ENCODE assay signal across 18 cellular contexts in the genomic region with DNA sequence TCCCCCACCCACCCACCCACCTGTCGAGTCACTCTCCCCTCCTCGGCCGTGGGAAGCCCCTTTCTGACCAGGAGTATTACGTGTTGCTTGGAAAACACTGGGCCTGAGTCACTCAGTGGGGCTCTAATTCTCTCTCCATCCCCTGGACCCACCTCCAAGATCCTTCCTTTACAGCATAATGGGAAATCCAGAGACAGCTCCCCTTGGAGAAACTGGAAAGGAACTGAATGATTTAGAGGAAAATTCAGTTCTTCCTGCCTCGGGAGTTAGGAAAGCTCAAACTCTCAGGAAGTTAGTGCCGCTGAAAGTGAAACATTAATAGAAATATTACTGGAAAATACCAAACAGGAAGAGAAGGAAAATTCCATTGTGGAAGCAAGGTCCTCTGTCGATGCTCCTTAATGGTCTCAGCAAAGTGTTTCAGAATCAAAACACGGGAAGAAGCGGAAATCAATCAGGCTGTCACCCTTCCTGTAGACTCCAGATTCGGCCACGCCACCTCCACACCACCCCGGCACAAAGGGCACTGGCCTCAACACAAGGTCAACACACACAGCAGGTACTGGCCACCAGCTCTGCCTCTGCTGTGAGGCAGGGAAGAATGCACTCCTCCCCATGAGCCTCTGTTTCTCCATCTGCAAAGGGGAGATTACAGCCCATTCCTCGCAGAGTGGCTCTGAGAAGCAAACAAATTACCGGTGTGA. TPM values are rescaled to one million over a fixed set of nuclear protein-coding genes. Genes with fewer than 3 reads are reported as not detected.
DNase-seq lines count a peak whose midpoint lies in the region; ATAC-seq, FAIRE-seq and TF ChIP-seq lines count a peak whose summit lies in the region.
"Had no signal": no experiment of that assay in that cellular context is flagged by ENCODE, and none has a peak within 500 bp of the region (broad histone marks: within the 10 kb centered on the region; RNA-seq: fewer than 3 reads in every experiment).

No MANE protein-coding gene starts in this region.

- no peak overlapping the region for H3K27ac Mint-ChIP-seq in activated CD4-positive, alpha-beta T cell treated with anti-CD3 and anti-CD28 coated beads, Interleukin-2, amount 10 ng/mL, durations not matched to agents 7 days and 5 days
- H3K27ac Mint-ChIP-seq: activated T-cell treated with anti-CD3 and anti-CD28 coated beads, Interleukin-2, amount 50 U/mL, for 24 hours; dendritic cell treated with granulocyte-macrophage colony-stimulating factor and Interleukin-4, amounts not matched to agents 40 ng/mL and 50 ng/mL, for 4 days had no signal

- no peak overlapping the region for H4K8ac ChIP-seq in H1 (ENCODE audit: extremely low read depth, insufficient read depth, low read length)

- H2AFZ ChIP-seq in GM23248 (no peak overlapping the region), H1 (ENCODE audit: low read length) (no peak overlapping the region)
- H2AFZ ChIP-seq: PC-9 had no signal

- no peak overlapping the region for H2BK12ac ChIP-seq in H1 (ENCODE audit: low read depth, low read length)

- H3K9me2 ChIP-seq in GM23248 (ENCODE audit: insufficient read depth), result no peaks in the 10 kb centered on the region

- no peak overlapping the region for H2BK20ac ChIP-seq in H1 (ENCODE audit: low read length)

- no peak for FAIRE-seq in H1 (lab: Jason Lieb, UNC)
- no peak for FAIRE-seq in GM12892 (lab: Jason Lieb, UNC)

- H3F3A ChIP-seq in GM23248 (ENCODE audit: insufficient read depth), result peaks cover 4% of the 10 kb centered on the region; the same call in 1 of the 2 replicates

- no peak for TF ChIP-seq RAD21 in H1 (IDR thresholded peaks at IDR 0.05 in 1 of 2, conservative IDR thresholded peaks at IDR 0.05 in 1 of 2; ENCODE audit: low read depth in 2 of 2, low read length in 2 of 2)

- H2BK120ac ChIP-seq in H1 (replicated peaks; ENCODE audit: low read depth, low read length), result no peak overlapping the region

- H3K4me3 Mint-ChIP-seq in activated CD4-positive, alpha-beta T cell treated with anti-CD3 and anti-CD28 coated beads, Interleukin-2, amount 10 ng/mL, durations not matched to agents 7 days and 5 days, result no peak overlapping the region
- H3K4me3 Mint-ChIP-seq: activated T-cell treated with anti-CD3 and anti-CD28 coated beads, Interleukin-2, amount 50 U/mL, for 24 hours; dendritic cell treated with granulocyte-macrophage colony-stimulating factor and Interleukin-4, amounts not matched to agents 40 ng/mL and 50 ng/mL, for 4 days had no signal

- ATAC-seq in left lobe of liver, result peak; percentile 85
- no peak for ATAC-seq in HG02763 (IDR thresholded peaks at IDR 0.05; ENCODE audit: unreplicated experiment)
- ATAC-seq: foreskin keratinocyte had no signal

- no peak overlapping the region for H4K91ac ChIP-seq in H1 (replicated peaks; ENCODE audit: insufficient read length, low read length)

- H3K4me2 ChIP-seq in GM23248 (ENCODE audit: unreplicated experiment) (no peak overlapping the region), H1 (ENCODE audit: insufficient read depth in 1 of 2, low read depth in 2 of 2, low read length in 2 of 2) (no peak overlapping the region)
- H3K4me2 ChIP-seq: PC-9 had no signal

- no peak for TF ChIP-seq CTCF in H1 (IDR thresholded peaks at IDR 0.05; ENCODE audit: control extremely low read depth in 1 of 3, insufficient read depth in 1 of 3, low read depth in 1 of 3, low read length in 3 of 3)

- peaks cover 18% of the 10 kb centered on the region for H3K79me1 ChIP-seq in H1 (ENCODE audit: low read depth, low read length)

- H3K36me3 ChIP-seq in GM23248 (ENCODE audit: low read depth) (no peaks in the 10 kb centered on the region), H1 (ENCODE audit: control insufficient read depth in 2 of 4, insufficient read depth in 4 of 4, low read length in 3 of 4) (no peaks in the 10 kb centered on the region), skeletal muscle tissue (ENCODE audit: control insufficient read depth in 3 of 3, insufficient read depth in 3 of 3, low read length in 3 of 3) (no peaks in the 10 kb centered on the region)
- H3K36me3 ChIP-seq: suprapubic skin had no signal

- H4K20me1 ChIP-seq in GM23248 (ENCODE audit: insufficient read depth) (no peaks in the 10 kb centered on the region), H1 (replicated peaks in 1 of 2; ENCODE audit: control insufficient read depth in 1 of 2, insufficient read depth in 2 of 2, low read length in 2 of 2) (peaks cover 0 to 6% of the 10 kb centered on the region in 2 experiments)

- no peaks in the 10 kb centered on the region for H3K4me1 Mint-ChIP-seq in activated CD4-positive, alpha-beta T cell treated with anti-CD3 and anti-CD28 coated beads, Interleukin-2, amount 10 ng/mL, durations not matched to agents 7 days and 5 days

- DNase-seq in GM23248, result peak; percentile 41
- no peak for DNase-seq in H1 (ENCODE audit: low read depth in 1 of 2, low spot score in 2 of 2)
- peak; percentile 90 for DNase-seq in left lobe of liver (ENCODE audit: low spot score)
- no peak for DNase-seq in activated CD4-positive, alpha-beta T cell treated with anti-CD3 and anti-CD28 coated beads, Interleukin-2, amount 10 ng/mL, durations not matched to agents 7 days and 5 days
- no peak for DNase-seq in activated naive CD4-positive, alpha-beta T cell treated with Interleukin-2 at 50 U/mL for 16 hours
- DNase-seq in GM12892 (ENCODE audit: insufficient read length), result no peak
- DNase-seq: activated CD4-positive, alpha-beta T cell treated with anti-CD3 and anti-CD28 coated beads for 1 hour; activated T-cell treated with anti-CD3 and anti-CD28 coated beads, Interleukin-2, amount 50 U/mL, for 24 hours; foreskin keratinocyte; islet precursor cell; NCI-H1436; NCI-H446; PC-9 had no signal

- H3K9ac ChIP-seq in GM23248 (no peak overlapping the region), H1 (replicated peaks in 1 of 4; ENCODE audit: extremely low read depth in 1 of 4, low read depth in 3 of 4, low read length in 3 of 4) (no peak overlapping the region), skeletal muscle tissue (ENCODE audit: low read depth in 1 of 3, low read length in 3 of 3) (no peak overlapping the region)

- H3K36me3 Mint-ChIP-seq in activated CD4-positive, alpha-beta T cell treated with anti-CD3 and anti-CD28 coated beads, Interleukin-2, amount 10 ng/mL, durations not matched to agents 7 days and 5 days (ENCODE audit: low read depth), result no peaks in the 10 kb centered on the region

- no peak overlapping the region for H3K56ac ChIP-seq in H1 (replicated peaks; ENCODE audit: insufficient read length, low read depth, low read length)

- H3K23me2 ChIP-seq in H1 (ENCODE audit: low read depth, low read length), result no peaks in the 10 kb centered on the region

- in situ Hi-C loops in GM23248 (cut with MboI), result no loop called here

- H2BK5ac ChIP-seq in H1 (ENCODE audit: low read depth, low read length), result peak overlapping the region; percentile 30; the same call in 1 of the 2 replicates

- H2BK15ac ChIP-seq in H1 (ENCODE audit: low read length), result 0 out of 2 replicates have a peak overlapping the region, but pooled peaks have one; percentile 55

- TF ChIP-seq POLR2A in H1 (IDR thresholded peaks at IDR 0.05; ENCODE audit: control extremely low read depth in 1 of 2, low read depth in 2 of 2, low read length in 2 of 2) (no peak), GM12892 (IDR thresholded peaks at IDR 0.05; ENCODE audit: low read depth, low read length) (no peak)

- H3K18ac ChIP-seq in H1 (ENCODE audit: extremely low read depth, low read length), result no peak overlapping the region

- peaks cover 97% of the 10 kb centered on the region for H3K79me2 ChIP-seq in GM23248 (ENCODE audit: insufficient read depth)
- H3K79me2 ChIP-seq in H1 (ENCODE audit: control insufficient read depth in 1 of 2, insufficient read depth in 2 of 2, low read length in 2 of 2), result peaks cover 2 to 59% of the 10 kb centered on the region in 2 experiments; a peak in 3 of 4 replicates

- H3K9me3 ChIP-seq in GM23248 (ENCODE audit: low read depth), result no peaks in the 10 kb centered on the region
- H3K9me3 ChIP-seq in H1 (ENCODE audit: insufficient read depth in 2 of 2, low read depth in 1 of 2, low read length in 1 of 2), result no peaks in the 10 kb centered on the region
- no peaks in the 10 kb centered on the region for H3K9me3 ChIP-seq in skeletal muscle tissue (ENCODE audit: control insufficient read depth in 3 of 3, low read length in 3 of 3)
- H3K9me3 ChIP-seq: suprapubic skin had no signal

- 81 to 82% methylated on average over 14 of the region's 14 CpGs for WGBS in GM23248 (ENCODE audit: low coverage in 1 of 2, low lambda C conversion rate in 2 of 2, missing lambda C conversion rate in 2 of 2), 2 experiments
- 87% methylated on average over 14 of the region's 14 CpGs; no CpG with 5 or more reads in 1 of the 2 experiments for WGBS in H1 (ENCODE audit: extremely low coverage in 1 of 2, insufficient coverage in 1 of 2, insufficient read length in 1 of 2, insufficient replicate concordance in 2 of 2, low coverage in 1 of 2, low lambda C conversion rate in 2 of 2, missing lambda C conversion rate in 1 of 2), 2 experiments

- no peak overlapping the region for H3K14ac ChIP-seq in H1 (ENCODE audit: insufficient read length)

- no peak overlapping the region for H3K23ac ChIP-seq in H1 (ENCODE audit: insufficient read length)

- H3K9me3 Mint-ChIP-seq in activated CD4-positive, alpha-beta T cell treated with anti-CD3 and anti-CD28 coated beads, Interleukin-2, amount 10 ng/mL, durations not matched to agents 7 days and 5 days, result no peaks in the 10 kb centered on the region
- H3K9me3 Mint-ChIP-seq: activated T-cell treated with anti-CD3 and anti-CD28 coated beads, Interleukin-2, amount 50 U/mL, for 24 hours; dendritic cell treated with granulocyte-macrophage colony-stimulating factor and Interleukin-4, amounts not matched to agents 40 ng/mL and 50 ng/mL, for 4 days had no signal

- H2AK5ac ChIP-seq in H1 (ENCODE audit: low read depth, low read length), result no peak overlapping the region

- H3K27ac ChIP-seq in GM23248 (no peak overlapping the region), H1 (ENCODE audit: low read depth, low read length) (no peak overlapping the region), skeletal muscle tissue (ENCODE audit: low read depth, low read length) (peak overlapping the region; percentile 10)
- H3K27ac ChIP-seq: foreskin keratinocyte, PC-9, suprapubic skin had no signal

- TF ChIP-seq EP300 in H1 (IDR thresholded peaks at IDR 0.05; ENCODE audit: borderline replicate concordance in 1 of 2, low read depth in 2 of 2, low read length in 2 of 2), result no peak

- no peak overlapping the region for H3K4ac ChIP-seq in H1 (replicated peaks; ENCODE audit: insufficient read length, low read depth, low read length)

- CTCF ChIA-PET in H1 (lab: Charles Lee; ENCODE audit: partially characterized antibody), result interaction anchor here (0.9 to 5.9 kb wide), 11 partner anchors 7 to 146 kb away, joined by 3 to 24 read pairs (median 5); no protein-coding TSS in a partner anchor
- CTCF ChIA-PET in activated CD4-positive, alpha-beta T cell treated with anti-CD3 and anti-CD28 coated beads, Interleukin-2, amount 10 ng/mL, durations not matched to agents 7 days and 5 days (lab: Charles Lee), result no interaction called here

- POLR2A ChIA-PET in H1 (lab: Charles Lee; ENCODE audit: partially characterized antibody), result interaction anchor here (2.0 kb wide), 1 partner anchor 41 kb away, joined by 6 read pairs; no protein-coding TSS in a partner anchor
- POLR2A ChIA-PET in activated CD4-positive, alpha-beta T cell treated with anti-CD3 and anti-CD28 coated beads, Interleukin-2, amount 10 ng/mL, durations not matched to agents 7 days and 5 days (lab: Charles Lee), result no interaction called here

- no peaks in the 10 kb centered on the region for H3K27me3 Mint-ChIP-seq in activated CD4-positive, alpha-beta T cell treated with anti-CD3 and anti-CD28 coated beads, Interleukin-2, amount 10 ng/mL, durations not matched to agents 7 days and 5 days
- H3K27me3 Mint-ChIP-seq: activated T-cell treated with anti-CD3 and anti-CD28 coated beads, Interleukin-2, amount 50 U/mL, for 24 hours; dendritic cell treated with granulocyte-macrophage colony-stimulating factor and Interleukin-4, amounts not matched to agents 40 ng/mL and 50 ng/mL, for 4 days had no signal

- peaks cover 17% of the 10 kb centered on the region for H3K4me1 ChIP-seq in GM23248 (ENCODE audit: insufficient read depth)
- peaks cover 7 to 20% (median 19%) of the 10 kb centered on the region in 4 experiments for H3K4me1 ChIP-seq in H1 (replicated peaks in 1 of 4; ENCODE audit: control insufficient read depth in 3 of 4, insufficient read depth in 4 of 4, low read length in 3 of 4)
- peaks cover 46 to 55% (median 46%) of the 10 kb centered on the region in 3 donors for H3K4me1 ChIP-seq in skeletal muscle tissue (ENCODE audit: control insufficient read depth in 3 of 3, insufficient read depth in 3 of 3, low read length in 3 of 3)

- H4K5ac ChIP-seq in H1 (ENCODE audit: insufficient read length, low read depth, low read length), result no peak overlapping the region

- H3K4me3 ChIP-seq in GM23248 (no peak overlapping the region), H1 (ENCODE audit: extremely low read depth in 1 of 4, insufficient read depth in 2 of 4, low read depth in 3 of 4, low read length in 4 of 4) (no peak overlapping the region), skeletal muscle tissue (ENCODE audit: low read length in 3 of 3) (no peak overlapping the region)
- H3K4me3 ChIP-seq: PC-9, skin epidermis, suprapubic skin had no signal

- H3K27me3 ChIP-seq in GM23248 (replicated peaks; ENCODE audit: insufficient read depth) (no peaks in the 10 kb centered on the region), H1 (replicated peaks in 1 of 4; ENCODE audit: control insufficient read depth in 3 of 4, extremely low read depth in 1 of 4, insufficient read depth in 3 of 4, low read length in 3 of 4) (no peaks in the 10 kb centered on the region), skeletal muscle tissue (ENCODE audit: control insufficient read depth in 3 of 3, insufficient read depth in 3 of 3, low read length in 3 of 3) (no peaks in the 10 kb centered on the region)
- H3K27me3 ChIP-seq: foreskin keratinocyte, suprapubic skin had no signal

RNA-seq across cellular contexts. Expression of gene SHB, which starts 9.6 kb away (rescaled TPM):
- 9.9 and 11.1 TPM in 2 replicates for total RNA-seq in GM23248 (2014; rRNA removed; shearing (Covaris generic))
- polyA plus RNA-seq in GM23248 (2016; fragmentation: Nextera tagmentation; extraction: Ambion mirVana) (3.9 and 4.4 TPM in 2 replicates), H1 (2011; rRNA removed) (4.1 and 7.1 TPM in 2 replicates)
- total RNA-seq in H1 (2021; fragmentation: NEBNext Ultra II Directional; extraction: Animal tissue kit (Norgen Biotek cat#: 25700)), result 12.6 and 13.7 TPM in 2 replicates
- polyA plus RNA-seq in H1 (2011; cell fraction: cytosol; rRNA removed), result 7.7 TPM
- polyA plus RNA-seq in H1 (2011; cell fraction: nucleus; rRNA removed), result 8.0 TPM
- polyA plus RNA-seq in H1 (2012, experiment 1 of 2), result 5.9 to 8.4 TPM (median 7.6 TPM) in 4 replicates
- polyA plus RNA-seq in H1 (2012, experiment 2 of 2), result 6.2 TPM
- polyA plus RNA-seq in H1 (2013, experiment 1 of 2), result 4.7 TPM
- 5.2 TPM for polyA plus RNA-seq in H1 (2013, experiment 2 of 2)
- 3.8 and 6.1 TPM in 2 replicates for polyA minus RNA-seq in H1 (2011; rRNA and poly(A)+ RNA removed)
- 9.8 TPM for polyA minus RNA-seq in H1 (2011; cell fraction: cytosol; rRNA and poly(A)+ RNA removed)
- polyA minus RNA-seq in H1 (2011; cell fraction: nucleus; rRNA and poly(A)+ RNA removed), result 12.9 TPM
- total RNA-seq in left lobe of liver (14.1 TPM), skeletal muscle tissue (3.1 TPM)
- total RNA-seq in activated CD4-positive, alpha-beta T cell treated with anti-CD3 and anti-CD28 coated beads, Interleukin-2, amount 10 ng/mL, durations not matched to agents 7 days and 5 days, result not detected
- 1.0 TPM for polyA plus RNA-seq in GM12892 (2012; ENCODE audit: missing spikeins)

Comparison
In these comparisons a context has a peak if more than half of its experiments do, and no peak if none do; other contexts are left out.
1. DNase-seq: peak in GM23248 (single experiment) and left lobe of liver (single experiment); none in H1 (0 of 2), activated CD4-positive, alpha-beta T cell treated with anti-CD3 and anti-CD28 coated beads, Interleukin-2, amount 10 ng/mL, durations not matched to agents 7 days and 5 days (single experiment), activated naive CD4-positive, alpha-beta T cell treated with Interleukin-2 at 50 U/mL for 16 hours (single experiment) and GM12892 (single experiment).